28 cellular contexts compared by ENCODE assay signal in the genomic region with DNA sequence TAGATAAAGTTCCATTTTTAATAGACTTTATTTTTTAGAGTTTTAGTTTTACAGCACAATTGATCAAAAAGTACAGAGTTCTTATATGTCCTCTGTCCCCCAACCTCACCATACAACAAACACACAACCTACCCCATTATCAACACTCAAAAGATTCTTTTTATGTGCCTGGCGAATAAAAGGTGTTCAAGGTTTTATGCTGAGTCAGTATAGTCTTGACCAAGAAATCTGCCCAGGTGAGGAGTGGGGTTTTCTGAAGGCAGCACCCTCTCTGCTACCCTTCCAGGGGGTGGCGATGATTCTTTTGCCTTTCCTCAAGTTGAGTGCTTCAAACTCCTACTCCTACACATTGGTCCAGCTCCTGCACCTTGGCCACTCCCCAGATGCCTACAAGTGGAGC.
"Had no signal": no experiment of that assay in that cellular context is flagged by ENCODE, and none has a peak within 500 bp of the region (broad histone marks: within the 10 kb centered on the region; RNA-seq: fewer than 3 reads in every experiment).

No MANE protein-coding gene starts in this region.

- FAIRE-seq: colon, endometrium, islet of Langerhans, keratinocyte had no signal

- DNase-seq: dermis blood vessel endothelial cell; dorsolateral prefrontal cortex; effector CD8-positive, alpha-beta T cell; effector memory CD8-positive, alpha-beta T cell; endodermal cell; erythroblast; esophagus squamous epithelium; foreskin fibroblast; foreskin melanocyte; gastrocnemius medialis; glutamatergic neuron; head of caudate nucleus; heart right ventricle; hippocampal formation; left cardiac atrium; left lung; left ventricle myocardium superior; lower lobe of right lung; mesenchymal stem cell; mucosa of descending colon; naive B cell had no signal

- H3K36me3 ChIP-seq: esophagus squamous epithelium, gastrocnemius medialis, heart right ventricle, left lung, lower lobe of right lung had no signal

- H3K4me3 ChIP-seq: coronary artery, dorsolateral prefrontal cortex, esophagus squamous epithelium, gastrocnemius medialis, heart right ventricle, left lung, lower lobe of right lung, mucosa of descending colon had no signal

- H3K9me3 ChIP-seq: gastrocnemius medialis, lower lobe of right lung, mucosa of descending colon had no signal

- H3K27me3 ChIP-seq: esophagus squamous epithelium, gastrocnemius medialis, left lung had no signal

- H3K27ac ChIP-seq: coronary artery, dorsolateral prefrontal cortex, epithelial cell of prostate, esophagus squamous epithelium, gastrocnemius medialis, heart right ventricle, left lung, lower lobe of right lung had no signal

- ATAC-seq: effector memory CD8-positive, alpha-beta T cell; esophagus mucosa; gastrocnemius medialis; heart right ventricle; left cardiac atrium; left lung; left ventricle myocardium superior; lower lobe of right lung; mucosa of descending colon had no signal

- H3K4me1 ChIP-seq: esophagus squamous epithelium, gastrocnemius medialis, heart right ventricle, left lung, lower lobe of right lung had no signal
